In the genomic region with DNA sequence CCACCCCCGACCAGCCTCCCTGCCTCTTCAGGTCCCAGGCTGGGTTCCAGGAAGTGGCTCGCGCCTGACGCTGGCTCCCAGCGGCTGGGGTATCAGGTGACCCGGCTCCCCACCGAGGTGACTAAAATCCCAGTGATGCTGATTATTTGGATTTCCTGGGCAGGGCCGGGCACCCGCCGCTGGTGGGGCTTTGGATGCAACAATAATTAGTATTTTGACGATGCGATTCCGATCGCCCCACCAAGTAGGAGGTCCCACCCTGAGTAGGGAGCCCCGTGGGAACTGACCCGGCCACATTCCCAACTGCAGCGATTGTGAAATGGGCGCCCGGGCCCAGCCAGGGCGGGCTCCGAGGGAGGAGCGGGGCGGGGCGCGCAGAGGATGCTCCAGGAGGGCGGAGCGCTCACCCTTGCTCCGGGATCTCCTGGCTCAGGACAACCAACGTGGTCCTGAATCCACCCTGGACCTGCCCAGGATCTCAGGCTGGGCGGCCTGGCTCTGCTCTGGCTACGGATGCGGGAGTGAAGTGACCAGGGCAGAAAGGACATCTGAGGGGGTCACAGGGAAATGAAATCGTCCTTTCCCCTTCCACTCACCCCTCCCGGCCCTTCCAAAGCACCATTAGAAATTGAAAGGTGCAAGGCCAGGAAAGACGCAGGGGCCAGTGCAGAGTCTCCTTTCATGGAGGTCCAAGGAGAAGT, we compare ENCODE assay signal across 8 cellular contexts. TPM values are rescaled to one million over a fixed set of nuclear protein-coding genes. Genes with fewer than 3 reads are reported as not detected.
DNase-seq lines count a peak whose midpoint lies in the region; ATAC-seq and TF ChIP-seq lines count a peak whose summit lies in the region.

No MANE protein-coding gene starts in this region.

- H3K4me1 ChIP-seq in Panc1 (ENCODE audit: control insufficient read depth, insufficient read depth, low read length) = no peaks in the 10 kb centered on the region; the same call in 1 of the 2 replicates

- H3K27me3 Mint-ChIP-seq in natural killer cell treated with Interleukin-12 subunit alpha and Interleukin-12 subunit beta and Interleukin-15 and Interleukin-18, amount 100 ng/mL, for 72 hours = no peaks in the 10 kb centered on the region

- in situ Hi-C loops in Panc1 (cut with HindIII; ENCODE audit: low pct_unique_long_range_greater_than_20kb, low sequenced_read_pairs) = no loop called here

- no peaks in the 10 kb centered on the region for H3K36me3 ChIP-seq in Panc1 (ENCODE audit: control insufficient read depth, insufficient read depth, low read length)

- DNase-seq in GM03348 (ENCODE audit: low spot score) (peak; percentile 93), Panc1 (ENCODE audit: low read depth, low spot score) (no peak), epithelial cell of prostate (ENCODE audit: low read depth, low spot score) (no peak)
- no peak for DNase-seq in natural killer cell treated with Interleukin-12 subunit alpha and Interleukin-12 subunit beta and Interleukin-15 and Interleukin-18, amount 100 ng/mL, for 72 hours (ENCODE audit: low spot score)
- DNase-seq in activated CD4-positive, alpha-beta T cell treated with anti-CD3 and anti-CD28 coated beads for 4 hours = no peak

- intact Hi-C loops in Panc1 (cut with micrococcal nuclease; ENCODE audit: unreplicated experiment) = no loop called here

- CTCF ChIA-PET in Panc1 (lab: Charles Lee) = interaction anchor here (0.6 kb wide), 1 partner anchor 235 kb away, joined by 6 read pairs; no protein-coding TSS in a partner anchor

- TF ChIP-seq CTCF in Panc1 (IDR thresholded peaks at IDR 0.05) = no peak

- H3K27ac Mint-ChIP-seq in natural killer cell treated with Interleukin-12 subunit alpha and Interleukin-12 subunit beta and Interleukin-15 and Interleukin-18, amount 100 ng/mL, for 72 hours = peak overlapping the region; percentile 22 to 67

- H3K4me1 Mint-ChIP-seq in natural killer cell treated with Interleukin-12 subunit alpha and Interleukin-12 subunit beta and Interleukin-15 and Interleukin-18, amount 100 ng/mL, for 72 hours (ENCODE audit: low read depth in 2 of 2) = peaks cover 40 to 52% of the 10 kb centered on the region in 2 donors

- no peaks in the 10 kb centered on the region for H3K9me3 ChIP-seq in Panc1 (ENCODE audit: control insufficient read depth, insufficient read depth, low read depth, low read length)

- POLR2A ChIA-PET in Panc1 (lab: Charles Lee) = no interaction called here

- H3K4me3 ChIP-seq in Panc1 (ENCODE audit: low read depth in 2 of 2, low read length in 2 of 2) = peak overlapping the region; percentile 29 to 40

- no peaks in the 10 kb centered on the region for H3K27me3 ChIP-seq in Panc1 (ENCODE audit: control insufficient read depth, insufficient read depth, low read length)

- ATAC-seq in Panc1 (peak; percentile 91), GM21423 (IDR thresholded peaks at IDR 0.05; ENCODE audit: unreplicated experiment) (no peak), GM21576 (IDR thresholded peaks at IDR 0.05; ENCODE audit: unreplicated experiment) (no peak), HG02885 (IDR thresholded peaks at IDR 0.05; ENCODE audit: poor library complexity, unreplicated experiment) (no peak)
- ATAC-seq in natural killer cell treated with Interleukin-12 subunit alpha and Interleukin-12 subunit beta and Interleukin-15 and Interleukin-18, amount 100 ng/mL, for 72 hours = peak in 1 of 2 donors; percentile 3

- no peaks in the 10 kb centered on the region for H3K9me3 Mint-ChIP-seq in natural killer cell treated with Interleukin-12 subunit alpha and Interleukin-12 subunit beta and Interleukin-15 and Interleukin-18, amount 100 ng/mL, for 72 hours

- peak overlapping the region; percentile 73 for H3K4me3 Mint-ChIP-seq in natural killer cell treated with Interleukin-12 subunit alpha and Interleukin-12 subunit beta and Interleukin-15 and Interleukin-18, amount 100 ng/mL, for 72 hours

- H3K27ac ChIP-seq in Panc1 (ENCODE audit: low read length) (no peak overlapping the region), epithelial cell of prostate (peak overlapping the region; percentile 64)

- H3K36me3 Mint-ChIP-seq in natural killer cell treated with Interleukin-12 subunit alpha and Interleukin-12 subunit beta and Interleukin-15 and Interleukin-18, amount 100 ng/mL, for 72 hours = no peaks in the 10 kb centered on the region

- BruUV-seq in Panc1 (replicated peaks; lab: Mats Ljungman, UMichigan) = no TSS peak

RNA-seq across cellular contexts. Expression of gene DUSP5, which starts 32.6 kb away (rescaled TPM):
- 30.1 TPM for total RNA-seq in Panc1 (2021; ENCODE audit: unreplicated experiment)
- 18.3 TPM for polyA plus RNA-seq in Panc1 (2012; ENCODE audit: insufficient read length)
- 100 to 1,000 TPM; 159 to 311 TPM for total RNA-seq in natural killer cell treated with Interleukin-12 subunit alpha and Interleukin-12 subunit beta and Interleukin-15 and Interleukin-18, amount 100 ng/mL, for 72 hours

RNA-seq across cellular contexts. Expression of gene SMC3, which starts 37.2 kb away (rescaled TPM):
- 71.2 TPM for total RNA-seq in Panc1 (2021; ENCODE audit: unreplicated experiment)
- polyA plus RNA-seq in Panc1 (2012; ENCODE audit: insufficient read length) = 30.4 TPM
- total RNA-seq in natural killer cell treated with Interleukin-12 subunit alpha and Interleukin-12 subunit beta and Interleukin-15 and Interleukin-18, amount 100 ng/mL, for 72 hours = 10 to 100 TPM; 55.2 to 56.6 TPM
